ENCODE assay signal across 17 cellular contexts in genomic region chr15:58497036-58497785, GRCh38.
"Had no signal": no experiment of that assay in that cellular context is flagged by ENCODE, and none has a peak within 500 bp of the region (broad histone marks: within the 10 kb centered on the region; RNA-seq: fewer than 3 reads in every experiment).

No MANE protein-coding gene starts in this region.

- H3K36me3 ChIP-seq: colonic mucosa, esophagus squamous epithelium, lower lobe of right lung, right lobe of liver, spleen, upper lobe of right lung had no signal

- DNase-seq: activated effector memory CD4-positive, alpha-beta T cell treated with Interleukin-2 at 50 U/mL for 16 hours; aorta; colonic mucosa; esophagus squamous epithelium; foreskin fibroblast; glutamatergic neuron; left cardiac atrium; lower lobe of right lung; natural killer cell; psoas muscle; spleen; stimulated activated CD4-positive, alpha-beta T cell treated with anti-CD3 and anti-CD28 coated beads, Interleukin-1b, Interleukin-23, amount 100 ng/mL, for 48 hours; stimulated activated naive B cell treated with anti-CD40 and anti-IgM and Interleukin-4, amounts not matched to agents 10 μg/mL and 1 μg/mL and 100 μg/mL, for 72 hours; T-helper 9 cell; upper lobe of right lung had no signal

- H3K9me3 ChIP-seq: colonic mucosa, esophagus squamous epithelium, lower lobe of right lung, psoas muscle, right lobe of liver, spleen, upper lobe of right lung had no signal

- H3K4me3 Mint-ChIP-seq: activated naive CD4-positive, alpha-beta T cell treated with anti-CD3 and anti-CD28 coated beads, Interleukin-2, amount 50 U/mL, for 24 hours; natural killer cell; stimulated activated naive B cell treated with anti-CD40 and anti-IgM and Interleukin-4, amounts not matched to agents 10 μg/mL and 1 μg/mL and 100 μg/mL, for 72 hours had no signal

- H3K27me3 ChIP-seq: colonic mucosa, esophagus squamous epithelium, right lobe of liver, spleen, upper lobe of right lung had no signal

- H3K27me3 Mint-ChIP-seq: activated naive CD4-positive, alpha-beta T cell treated with anti-CD3 and anti-CD28 coated beads, Interleukin-2, amount 50 U/mL, for 24 hours had no signal

- H3K4me1 ChIP-seq: colonic mucosa, lower lobe of right lung, right lobe of liver, spleen, upper lobe of right lung had no signal

- H3K4me3 ChIP-seq: colonic mucosa, esophagus squamous epithelium, lower lobe of right lung, psoas muscle, right lobe of liver, spleen, upper lobe of right lung had no signal

- H3K27ac Mint-ChIP-seq: activated naive CD4-positive, alpha-beta T cell treated with anti-CD3 and anti-CD28 coated beads, Interleukin-2, amount 50 U/mL, for 24 hours; stimulated activated naive B cell treated with anti-CD40 and anti-IgM and Interleukin-4, amounts not matched to agents 10 μg/mL and 1 μg/mL and 100 μg/mL, for 72 hours had no signal

- H3K9me3 Mint-ChIP-seq: activated naive CD4-positive, alpha-beta T cell treated with anti-CD3 and anti-CD28 coated beads, Interleukin-2, amount 50 U/mL, for 24 hours; natural killer cell; stimulated activated naive B cell treated with anti-CD40 and anti-IgM and Interleukin-4, amounts not matched to agents 10 μg/mL and 1 μg/mL and 100 μg/mL, for 72 hours had no signal

- H3K36me3 Mint-ChIP-seq: activated naive CD4-positive, alpha-beta T cell treated with anti-CD3 and anti-CD28 coated beads, Interleukin-2, amount 50 U/mL, for 24 hours; natural killer cell; stimulated activated naive B cell treated with anti-CD40 and anti-IgM and Interleukin-4, amounts not matched to agents 10 μg/mL and 1 μg/mL and 100 μg/mL, for 72 hours had no signal

- H3K27ac ChIP-seq: colonic mucosa, esophagus squamous epithelium, lower lobe of right lung, psoas muscle, right lobe of liver, spleen, upper lobe of right lung had no signal

- ATAC-seq: left cardiac atrium; lower lobe of right lung; natural killer cell; psoas muscle; right lobe of liver; stimulated activated naive B cell treated with anti-CD40 and anti-IgM and Interleukin-4, amounts not matched to agents 10 μg/mL and 1 μg/mL and 100 μg/mL, for 72 hours; upper lobe of right lung had no signal
